In the genomic region with DNA sequence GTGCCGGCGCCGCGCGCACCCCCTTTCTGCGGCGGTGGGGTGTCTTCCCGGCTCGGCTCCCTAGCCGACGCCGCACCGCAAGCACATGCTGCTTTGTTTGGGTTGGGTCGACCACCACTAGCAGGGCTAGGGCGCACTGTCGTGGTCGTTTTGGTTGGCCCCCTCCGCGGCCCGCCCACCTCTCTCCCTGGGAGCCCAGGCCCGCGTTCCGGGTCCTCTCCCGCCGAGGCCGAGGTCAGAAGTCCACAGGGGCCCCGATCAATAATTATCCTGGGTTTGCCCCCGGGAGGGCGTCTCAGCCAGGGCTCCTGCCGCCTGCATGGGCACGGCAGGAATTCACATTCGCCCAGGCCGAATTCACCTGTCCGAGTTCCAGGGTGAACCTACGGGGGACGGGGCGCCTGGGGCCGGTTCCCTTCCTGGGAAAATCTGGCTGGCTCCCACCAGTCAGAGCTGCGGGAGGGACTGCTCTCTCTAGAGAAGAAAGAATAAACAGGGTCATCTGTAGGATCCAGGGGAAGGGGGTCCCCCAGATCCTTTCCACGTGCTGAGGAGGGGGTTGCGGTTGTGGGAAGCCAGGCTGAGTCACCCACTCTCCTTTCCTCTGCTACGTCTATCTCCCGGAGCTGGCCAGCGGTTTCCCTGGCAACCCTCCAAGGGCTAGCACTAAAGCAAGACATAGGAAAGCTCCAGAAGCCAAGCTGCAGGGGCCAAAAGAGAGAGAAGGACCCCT, we compare ENCODE assay signal across 1 cellular context.
A peak's percentile ranks its signal among the peaks of the same experiment; 100 is the strongest.
TF ChIP-seq lines count a peak whose summit lies in the region.

No MANE protein-coding gene starts in this region.

TF ChIP-seq in WTC11, 78 proteins besides CTCF, POLR2A, EP300 and RAD21 (continued from another document):
- TF ChIP-seq, protein P1, sequence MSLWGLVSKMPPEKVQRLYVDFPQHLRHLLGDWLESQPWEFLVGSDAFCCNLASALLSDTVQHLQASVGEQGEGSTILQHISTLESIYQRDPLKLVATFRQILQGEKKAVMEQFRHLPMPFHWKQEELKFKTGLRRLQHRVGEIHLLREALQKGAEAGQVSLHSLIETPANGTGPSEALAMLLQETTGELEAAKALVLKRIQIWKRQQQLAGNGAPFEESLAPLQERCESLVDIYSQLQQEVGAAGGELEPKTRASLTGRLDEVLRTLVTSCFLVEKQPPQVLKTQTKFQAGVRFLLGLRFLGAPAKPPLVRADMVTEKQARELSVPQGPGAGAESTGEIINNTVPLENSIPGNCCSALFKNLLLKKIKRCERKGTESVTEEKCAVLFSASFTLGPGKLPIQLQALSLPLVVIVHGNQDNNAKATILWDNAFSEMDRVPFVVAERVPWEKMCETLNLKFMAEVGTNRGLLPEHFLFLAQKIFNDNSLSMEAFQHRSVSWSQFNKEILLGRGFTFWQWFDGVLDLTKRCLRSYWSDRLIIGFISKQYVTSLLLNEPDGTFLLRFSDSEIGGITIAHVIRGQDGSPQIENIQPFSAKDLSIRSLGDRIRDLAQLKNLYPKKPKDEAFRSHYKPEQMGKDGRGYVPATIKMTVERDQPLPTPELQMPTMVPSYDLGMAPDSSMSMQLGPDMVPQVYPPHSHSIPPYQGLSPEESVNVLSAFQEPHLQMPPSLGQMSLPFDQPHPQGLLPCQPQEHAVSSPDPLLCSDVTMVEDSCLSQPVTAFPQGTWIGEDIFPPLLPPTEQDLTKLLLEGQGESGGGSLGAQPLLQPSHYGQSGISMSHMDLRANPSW (CRISPR knock-in tag; conservative IDR thresholded peaks at IDR 0.05; ENCODE audit: low read depth), result no peak
- TF ChIP-seq ZNF317 (CRISPR knock-in tag; IDR thresholded peaks at IDR 0.05; ENCODE audit: borderline replicate concordance, low read depth) (no peak), ZNF138 (CRISPR knock-in tag; conservative IDR thresholded peaks at IDR 0.05) (no peak), TEAD4 (CRISPR knock-in tag; IDR thresholded peaks at IDR 0.05) (0 out of 2 replicates have a peak, but pooled peaks have one; percentile 13), ETV6 (CRISPR knock-in tag; IDR thresholded peaks at IDR 0.05) (no peak), OVOL2 (CRISPR knock-in tag; IDR thresholded peaks at IDR 0.05; ENCODE audit: borderline replicate concordance) (no peak)
- TF ChIP-seq, protein P2, sequence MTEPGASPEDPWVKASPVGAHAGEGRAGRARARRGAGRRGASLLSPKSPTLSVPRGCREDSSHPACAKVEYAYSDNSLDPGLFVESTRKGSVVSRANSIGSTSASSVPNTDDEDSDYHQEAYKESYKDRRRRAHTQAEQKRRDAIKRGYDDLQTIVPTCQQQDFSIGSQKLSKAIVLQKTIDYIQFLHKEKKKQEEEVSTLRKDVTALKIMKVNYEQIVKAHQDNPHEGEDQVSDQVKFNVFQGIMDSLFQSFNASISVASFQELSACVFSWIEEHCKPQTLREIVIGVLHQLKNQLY (CRISPR knock-in tag; IDR thresholded peaks at IDR 0.05), result no peak
- TF ChIP-seq, protein P3, sequence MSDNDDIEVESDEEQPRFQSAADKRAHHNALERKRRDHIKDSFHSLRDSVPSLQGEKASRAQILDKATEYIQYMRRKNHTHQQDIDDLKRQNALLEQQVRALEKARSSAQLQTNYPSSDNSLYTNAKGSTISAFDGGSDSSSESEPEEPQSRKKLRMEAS (CRISPR knock-in tag; IDR thresholded peaks at IDR 0.05), result peak; percentile 62; the same call in 1 of the 2 replicates
- TF ChIP-seq, protein P4, sequence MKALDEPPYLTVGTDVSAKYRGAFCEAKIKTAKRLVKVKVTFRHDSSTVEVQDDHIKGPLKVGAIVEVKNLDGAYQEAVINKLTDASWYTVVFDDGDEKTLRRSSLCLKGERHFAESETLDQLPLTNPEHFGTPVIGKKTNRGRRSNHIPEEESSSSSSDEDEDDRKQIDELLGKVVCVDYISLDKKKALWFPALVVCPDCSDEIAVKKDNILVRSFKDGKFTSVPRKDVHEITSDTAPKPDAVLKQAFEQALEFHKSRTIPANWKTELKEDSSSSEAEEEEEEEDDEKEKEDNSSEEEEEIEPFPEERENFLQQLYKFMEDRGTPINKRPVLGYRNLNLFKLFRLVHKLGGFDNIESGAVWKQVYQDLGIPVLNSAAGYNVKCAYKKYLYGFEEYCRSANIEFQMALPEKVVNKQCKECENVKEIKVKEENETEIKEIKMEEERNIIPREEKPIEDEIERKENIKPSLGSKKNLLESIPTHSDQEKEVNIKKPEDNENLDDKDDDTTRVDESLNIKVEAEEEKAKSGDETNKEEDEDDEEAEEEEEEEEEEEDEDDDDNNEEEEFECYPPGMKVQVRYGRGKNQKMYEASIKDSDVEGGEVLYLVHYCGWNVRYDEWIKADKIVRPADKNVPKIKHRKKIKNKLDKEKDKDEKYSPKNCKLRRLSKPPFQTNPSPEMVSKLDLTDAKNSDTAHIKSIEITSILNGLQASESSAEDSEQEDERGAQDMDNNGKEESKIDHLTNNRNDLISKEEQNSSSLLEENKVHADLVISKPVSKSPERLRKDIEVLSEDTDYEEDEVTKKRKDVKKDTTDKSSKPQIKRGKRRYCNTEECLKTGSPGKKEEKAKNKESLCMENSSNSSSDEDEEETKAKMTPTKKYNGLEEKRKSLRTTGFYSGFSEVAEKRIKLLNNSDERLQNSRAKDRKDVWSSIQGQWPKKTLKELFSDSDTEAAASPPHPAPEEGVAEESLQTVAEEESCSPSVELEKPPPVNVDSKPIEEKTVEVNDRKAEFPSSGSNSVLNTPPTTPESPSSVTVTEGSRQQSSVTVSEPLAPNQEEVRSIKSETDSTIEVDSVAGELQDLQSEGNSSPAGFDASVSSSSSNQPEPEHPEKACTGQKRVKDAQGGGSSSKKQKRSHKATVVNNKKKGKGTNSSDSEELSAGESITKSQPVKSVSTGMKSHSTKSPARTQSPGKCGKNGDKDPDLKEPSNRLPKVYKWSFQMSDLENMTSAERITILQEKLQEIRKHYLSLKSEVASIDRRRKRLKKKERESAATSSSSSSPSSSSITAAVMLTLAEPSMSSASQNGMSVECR (CRISPR knock-in tag; IDR thresholded peaks at IDR 0.05; ENCODE audit: borderline replicate concordance), result no peak
- TF ChIP-seq, protein P5, sequence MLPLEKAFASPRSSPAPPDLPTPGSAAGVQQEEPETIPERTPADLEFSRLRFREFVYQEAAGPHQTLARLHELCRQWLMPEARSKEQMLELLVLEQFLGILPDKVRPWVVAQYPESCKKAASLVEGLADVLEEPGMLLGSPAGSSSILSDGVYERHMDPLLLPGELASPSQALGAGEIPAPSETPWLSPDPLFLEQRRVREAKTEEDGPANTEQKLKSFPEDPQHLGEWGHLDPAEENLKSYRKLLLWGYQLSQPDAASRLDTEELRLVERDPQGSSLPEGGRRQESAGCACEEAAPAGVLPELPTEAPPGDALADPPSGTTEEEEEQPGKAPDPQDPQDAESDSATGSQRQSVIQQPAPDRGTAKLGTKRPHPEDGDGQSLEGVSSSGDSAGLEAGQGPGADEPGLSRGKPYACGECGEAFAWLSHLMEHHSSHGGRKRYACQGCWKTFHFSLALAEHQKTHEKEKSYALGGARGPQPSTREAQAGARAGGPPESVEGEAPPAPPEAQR (CRISPR knock-in tag; IDR thresholded peaks at IDR 0.05), result no peak
TF ChIP-seq in WTC11: peak in this region for 10.
